In genomic region chr2:126979039-126979438, GRCh38 we compare ENCODE assay signal across 26 cellular contexts.
"Had no signal": no experiment of that assay in that cellular context is flagged by ENCODE, and none has a peak within 500 bp of the region (broad histone marks: within the 10 kb centered on the region; RNA-seq: fewer than 3 reads in every experiment).

No MANE protein-coding gene starts in this region.

- ATAC-seq: activated CD8-positive, alpha-beta memory T cell treated with anti-CD3 and anti-CD28 coated beads, Interleukin-2, amount 10 ng/mL, durations not matched to agents 7 days and 5 days; activated CD8-positive, alpha-beta T cell treated with anti-CD3 and anti-CD28 coated beads, Interleukin-2, amount 10 ng/mL, durations not matched to agents 7 days and 5 days had no signal

- DNase-seq: activated CD4-positive, alpha-beta memory T cell treated with anti-CD3 and anti-CD28 coated beads for 36 hours; activated CD4-positive, alpha-beta T cell treated with anti-CD3 and anti-CD28 coated beads for 36 hours; activated CD4-positive, alpha-beta T cell treated with anti-CD3 and anti-CD28 coated beads, Interleukin-2, amount 10 ng/mL, durations not matched to agents 24 days and 14 days; activated CD4-positive, CD25-positive, alpha-beta regulatory T cell; activated CD4-positive, CD25-positive, alpha-beta regulatory T cell treated with anti-CD3 and anti-CD28 coated beads, Interleukin-2, amount 50 U/mL, for 72 hours; activated CD8-positive, alpha-beta memory T cell treated with anti-CD3 and anti-CD28 coated beads, Interleukin-2, amount 10 ng/mL, durations not matched to agents 7 days and 5 days; activated CD8-positive, alpha-beta memory T cell treated with anti-CD3 and anti-CD28 coated beads, Interleukin-2, amount 50 U/mL, for 4 hours; activated CD8-positive, alpha-beta T cell treated with anti-CD3 and anti-CD28 coated beads, Interleukin-2, amount 10 ng/mL, durations not matched to agents 7 days and 5 days; activated effector memory CD4-positive, alpha-beta T cell treated with anti-CD3 and anti-CD28 coated beads, Interleukin-2, amount 50 U/mL, for 16 hours; activated naive CD4-positive, alpha-beta T cell treated with anti-CD3 and anti-CD28 coated beads for 36 hours; activated naive CD8-positive, alpha-beta T cell treated with anti-CD3 and anti-CD28 coated beads, Interleukin-2, amount 50 U/mL, for 24 hours; activated T-cell treated with anti-CD3 and anti-CD28 coated beads, Interleukin-2, amount 50 U/mL, for 1 hour; activated T-cell treated with anti-CD3 and anti-CD28 coated beads, Interleukin-2, amount 50 U/mL, for 48 hours; adrenal gland; central memory CD4-positive, alpha-beta T cell; cerebellar nuclear complex; colonic mucosa; effector CD8-positive, alpha-beta T cell; esophagus squamous epithelium; foreskin melanocyte; glutamatergic neuron; heart right ventricle had no signal

- H3K27ac ChIP-seq: adrenal gland, ascending aorta, breast epithelium, cardiac muscle cell, colonic mucosa, epithelial cell of prostate, esophagus squamous epithelium, heart right ventricle had no signal
